8 cellular contexts compared by ENCODE assay signal in genomic region chr16:77807-78443, GRCh38. TPM values are rescaled to one million over a fixed set of nuclear protein-coding genes. Genes with fewer than 3 reads are reported as not detected.
DNase-seq lines count a peak whose midpoint lies in the region; ATAC-seq and TF ChIP-seq lines count a peak whose summit lies in the region.

A gene with protein sequence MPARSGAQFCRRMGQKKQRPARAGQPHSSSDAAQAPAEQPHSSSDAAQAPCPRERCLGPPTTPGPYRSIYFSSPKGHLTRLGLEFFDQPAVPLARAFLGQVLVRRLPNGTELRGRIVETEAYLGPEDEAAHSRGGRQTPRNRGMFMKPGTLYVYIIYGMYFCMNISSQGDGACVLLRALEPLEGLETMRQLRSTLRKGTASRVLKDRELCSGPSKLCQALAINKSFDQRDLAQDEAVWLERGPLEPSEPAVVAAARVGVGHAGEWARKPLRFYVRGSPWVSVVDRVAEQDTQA (plus strand): TSS chr16:78225. CDS start chr16:78310, 85 bp downstream.

- TF ChIP-seq EP300 in esophagus muscularis mucosa (IDR thresholded peaks at IDR 0.05), result no peak

- H3K4me1 ChIP-seq in BLaER1 treated with 17β-estradiol and CSF1 and Interleukin-3, amounts not matched to agents 10 nM and 100 nM, result peaks cover 63 to 93% (median 89%) of the 10 kb centered on the region in 10 experiments
- H3K4me1 ChIP-seq in PC-9 (replicated peaks; ENCODE audit: insufficient read depth) (peaks cover 31% of the 10 kb centered on the region), esophagus muscularis mucosa (peaks cover 58 to 70% (median 65%) of the 10 kb centered on the region in 4 donors)

- H3K9me3 Mint-ChIP-seq in activated T-cell treated with anti-CD3 and anti-CD28 coated beads, Interleukin-2, amount 50 U/mL, for 4 hours, result no peaks in the 10 kb centered on the region

- H3K36me3 Mint-ChIP-seq in activated T-cell treated with anti-CD3 and anti-CD28 coated beads, Interleukin-2, amount 50 U/mL, for 4 hours (ENCODE audit: insufficient read depth), result no peaks in the 10 kb centered on the region

- peaks cover 39% of the 10 kb centered on the region; the same call in 1 of the 2 replicates for H3F3A ChIP-seq in PC-9 (ENCODE audit: insufficient read depth, low read depth)

- POLR2A ChIA-PET in PC-9 (lab: Charles Lee; ENCODE audit: unreplicated experiment), result no interaction called here

- H3K4me3 ChIP-seq in BLaER1 treated with 17β-estradiol and CSF1 and Interleukin-3, amounts not matched to agents 10 nM and 100 nM, result peak within 1 kb of the TSS; percentile 80 to 100 (median 93)
- H3K4me3 ChIP-seq in PC-9 (peak within 1 kb of the TSS; percentile 84), esophagus muscularis mucosa (peak within 1 kb of the TSS; percentile 84 to 98 (median 88))

- peak within 1 kb of the TSS; percentile 86 for H3K4me3 Mint-ChIP-seq in activated T-cell treated with anti-CD3 and anti-CD28 coated beads, Interleukin-2, amount 50 U/mL, for 4 hours

- H3K27me3 Mint-ChIP-seq in activated T-cell treated with anti-CD3 and anti-CD28 coated beads, Interleukin-2, amount 50 U/mL, for 4 hours (ENCODE audit: low read depth), result peaks cover 16% of the 10 kb centered on the region

- DNase-seq in PC-9 (peak; percentile 51 to 90), esophagus muscularis mucosa (ENCODE audit: extremely low spot score) (peak; percentile 95), myocyte (ENCODE audit: low read depth) (peak; percentile 87)
- peak; percentile 79 for DNase-seq in activated T-cell treated with anti-CD3 and anti-CD28 coated beads, Interleukin-2, amount 50 U/mL, for 4 hours
- DNase-seq in stimulated activated CD8-positive, alpha-beta memory T cell treated with anti-CD3 and anti-CD28 coated beads, Interleukin-7, amount 100 ng/mL, for 4 hours (ENCODE audit: low read depth in 2 of 2), result peak; percentile 64 to 80

- peak; percentile 81 for TF ChIP-seq POLR2A in esophagus muscularis mucosa (IDR thresholded peaks at IDR 0.05; ENCODE audit: low read depth)

- TF ChIP-seq CTCF in PC-9 (conservative IDR thresholded peaks at IDR 0.05), result no peak
- TF ChIP-seq CTCF in esophagus muscularis mucosa (IDR thresholded peaks at IDR 0.05), result no peak

- peaks cover 0 to 27% (median 0%) of the 10 kb centered on the region in 11 experiments; a peak in 5 of 22 replicates for H4K20me1 ChIP-seq in BLaER1 treated with 17β-estradiol and CSF1 and Interleukin-3, amounts not matched to agents 10 nM and 100 nM
- H4K20me1 ChIP-seq in PC-9 (ENCODE audit: insufficient read depth), result no peaks in the 10 kb centered on the region

- H3K36me3 ChIP-seq in BLaER1 treated with 17β-estradiol and CSF1 and Interleukin-3, amounts not matched to agents 10 nM and 100 nM, result peaks cover 25 to 40% (median 30%) of the 10 kb centered on the region in 11 experiments
- H3K36me3 ChIP-seq in PC-9 (ENCODE audit: low read depth) (no peaks in the 10 kb centered on the region), esophagus muscularis mucosa (peaks cover 0 to 25% (median 22%) of the 10 kb centered on the region in 4 donors)

- H3K9me2 ChIP-seq in PC-9 (ENCODE audit: insufficient read depth), result no peaks in the 10 kb centered on the region

- H3K4me1 Mint-ChIP-seq in activated T-cell treated with anti-CD3 and anti-CD28 coated beads, Interleukin-2, amount 50 U/mL, for 4 hours (ENCODE audit: low read depth), result peaks cover 26% of the 10 kb centered on the region

- WGBS in esophagus muscularis mucosa, result 0% methylated on average over 6 of the region's 83 CpGs

- no peaks in the 10 kb centered on the region for H3K9me3 ChIP-seq in BLaER1 treated with 17β-estradiol and CSF1 and Interleukin-3, amounts not matched to agents 10 nM and 100 nM (replicated peaks in 1 of 11)
- H3K9me3 ChIP-seq in PC-9 (ENCODE audit: insufficient read depth, low read depth) (no peaks in the 10 kb centered on the region), esophagus muscularis mucosa (no peaks in the 10 kb centered on the region)

- peaks cover 0 to 16% (median 14%) of the 10 kb centered on the region in 11 experiments; a peak in 18 of 22 replicates for H3K27me3 ChIP-seq in BLaER1 treated with 17β-estradiol and CSF1 and Interleukin-3, amounts not matched to agents 10 nM and 100 nM
- H3K27me3 ChIP-seq in PC-9 (ENCODE audit: insufficient read depth, low read depth) (no peaks in the 10 kb centered on the region), esophagus muscularis mucosa (no peaks in the 10 kb centered on the region)

- ATAC-seq in GM19328 (IDR thresholded peaks at IDR 0.05; ENCODE audit: unreplicated experiment) (peak; percentile 71), HG03565 (IDR thresholded peaks at IDR 0.05; ENCODE audit: unreplicated experiment) (peak; percentile 45)
- peak; percentile 86 for ATAC-seq in activated T-cell treated with anti-CD3 and anti-CD28 coated beads, Interleukin-2, amount 50 U/mL, for 4 hours

- BruUV-seq in PC-9 (replicated peaks; lab: Mats Ljungman, UMichigan), result no TSS peak

- CTCF ChIA-PET in PC-9 (lab: Charles Lee), result interaction anchor here (0.7 kb wide), 1 partner anchor 12 kb away, joined by 3 read pairs; no protein-coding TSS in a partner anchor

- H3K27ac ChIP-seq in BLaER1 treated with 17β-estradiol and CSF1 and Interleukin-3, amounts not matched to agents 10 nM and 100 nM, result peak within 1 kb of the TSS; percentile 93 to 99 (median 96)
- H3K27ac ChIP-seq in PC-9, result peak within 1 kb of the TSS; percentile 2; the same call in 1 of the 2 replicates
- H3K27ac ChIP-seq in esophagus muscularis mucosa (replicated peaks in 1 of 4), result peak within 1 kb of the TSS; percentile 93 to 97 (median 94)

- peak within 1 kb of the TSS; percentile 79 for H2AFZ ChIP-seq in PC-9

- H3K79me2 ChIP-seq in PC-9 (ENCODE audit: low read depth), result 0 out of 2 replicates have a peak, but pooled peaks cover 3% of the 10 kb centered on the region

- H3K4me2 ChIP-seq in BLaER1 treated with 17β-estradiol and CSF1 and Interleukin-3, amounts not matched to agents 10 nM and 100 nM, result peak within 1 kb of the TSS; percentile 96 to 100 (median 99)
- peak within 1 kb of the TSS; percentile 97 for H3K4me2 ChIP-seq in PC-9

- H3K9ac ChIP-seq in BLaER1 treated with 17β-estradiol and CSF1 and Interleukin-3, amounts not matched to agents 10 nM and 100 nM, result peak within 1 kb of the TSS; percentile 93 to 100 (median 98)

- intact Hi-C loops in PC-9 (cut with micrococcal nuclease; ENCODE audit: unreplicated experiment), result no loop called here
- intact Hi-C loops in esophagus muscularis mucosa (cut with DNase I), result no loop called here

RNA-seq across cellular contexts. Expression of the gene that starts here (rescaled TPM):
- total RNA-seq in PC-9 (2021) (86.2 and 138 TPM in 2 replicates), esophagus muscularis mucosa (100 to 1,000 TPM in 2 of 4 donors, 10 to 100 TPM in 2; 70.2 to 120 (median 106) TPM), myocyte (162 and 168 TPM in 2 replicates)
- total RNA-seq in activated T-cell treated with anti-CD3 and anti-CD28 coated beads, Interleukin-2, amount 50 U/mL, for 4 hours, result 10 to 100 TPM; 32.7 to 39.8 (median 37.3) TPM
- 103 TPM for polyA plus RNA-seq in myocyte (2012)

Comparison
In these comparisons a context has a peak if more than half of its experiments do, and no peak if none do; other contexts are left out.
1. Peak in every context shown above with its lines: DNase-seq, ATAC-seq, H3K4me3 ChIP-seq and H3K27ac ChIP-seq.
2. H3K27ac ChIP-seq: peak in every context shown above with its lines; median percentile 96 in BLaER1 treated with 17β-estradiol and CSF1 and Interleukin-3, amounts not matched to agents 10 nM and 100 nM; 94 in esophagus muscularis mucosa; 2 in PC-9.